In genomic region chrX:39848243-39848642, GRCh38 we compare ENCODE assay signal across 21 cellular contexts.
DNase-seq lines count a peak whose midpoint lies in the region; ATAC-seq, FAIRE-seq and TF ChIP-seq lines count a peak whose summit lies in the region.
"Had no signal": no experiment of that assay in that cellular context is flagged by ENCODE, and none has a peak within 500 bp of the region (broad histone marks: within the 10 kb centered on the region; RNA-seq: fewer than 3 reads in every experiment).

No MANE protein-coding gene starts in this region.

- H4K20me1 ChIP-seq in IMR-90 (ENCODE audit: insufficient read depth, low read length) (no peaks in the 10 kb centered on the region), astrocyte (ENCODE audit: insufficient read depth, low read length) (no peaks in the 10 kb centered on the region)

- peaks cover 10% of the 10 kb centered on the region for H3K27me3 Mint-ChIP-seq in astrocyte (ENCODE audit: low read depth, unreplicated experiment)
- H3K27me3 Mint-ChIP-seq: activated naive CD8-positive, alpha-beta T cell treated with anti-CD3 and anti-CD28 coated beads, Interleukin-2, amount 50 U/mL, for 24 hours had no signal

- no peak overlapping the region for H3K4me3 Mint-ChIP-seq in astrocyte (ENCODE audit: unreplicated experiment)
- H3K4me3 Mint-ChIP-seq: activated naive CD8-positive, alpha-beta T cell treated with anti-CD3 and anti-CD28 coated beads, Interleukin-2, amount 50 U/mL, for 24 hours; T-helper 2 cell treated with Interferon-gamma antibody and Interleukin-4, amounts not matched to agents 5 μg/mL and 100 μg/mL, for 36 hours had no signal

- dilution Hi-C loops in IMR-90 (cut with HindIII; ENCODE audit: low sequenced_read_pairs, unreplicated experiment), result no loop called here

- no peak for FAIRE-seq in astrocyte (lab: Jason Lieb, UNC)
- FAIRE-seq: GM18507 had no signal

- H4K5ac ChIP-seq in IMR-90 (ENCODE audit: low read depth, low read length), result no peak overlapping the region

- H3K79me1 ChIP-seq in IMR-90 (ENCODE audit: low read depth in 1 of 2, low read length in 2 of 2), result no peaks in the 10 kb centered on the region

- H2BK5ac ChIP-seq in IMR-90 (ENCODE audit: low read depth, low read length, poor library complexity, severe bottlenecking), result no peak overlapping the region

- H3K18ac ChIP-seq in IMR-90 (ENCODE audit: low read depth, low read length), result peak overlapping the region; percentile 47; the same call in 1 of the 2 replicates

- no peaks in the 10 kb centered on the region for H3K36me3 Mint-ChIP-seq in astrocyte (ENCODE audit: low read depth, unreplicated experiment)

- no peak overlapping the region for H3K56ac ChIP-seq in IMR-90 (ENCODE audit: extremely low read depth, insufficient read depth, low read length)

- no peak for TF ChIP-seq POLR2A in IMR-90 (IDR thresholded peaks at IDR 0.05; ENCODE audit: low read depth, low read length)
- no peak for TF ChIP-seq POLR2A in gastroesophageal sphincter (IDR thresholded peaks at IDR 0.05)

- H3K27ac Mint-ChIP-seq in astrocyte (ENCODE audit: unreplicated experiment), result no peak overlapping the region
- H3K27ac Mint-ChIP-seq: activated naive CD8-positive, alpha-beta T cell treated with anti-CD3 and anti-CD28 coated beads, Interleukin-2, amount 50 U/mL, for 24 hours; activated T-helper 2 cell treated with anti-CD3 and anti-CD28 coated beads, Interferon-gamma antibody, Interleukin-2, Interleukin-4, amounts not matched to agents 10 μg/mL and 5 μg/mL and 100 μg/mL, durations not matched to agents 14 hours and 24 hours and 36 hours; T-helper 2 cell treated with Interferon-gamma antibody and Interleukin-4, amounts not matched to agents 5 μg/mL and 100 μg/mL, for 36 hours had no signal

- H2BK20ac ChIP-seq in IMR-90 (ENCODE audit: low read depth, low read length), result no peak overlapping the region

- POLR2A ChIA-PET in IMR-90 (lab: Charles Lee; ENCODE audit: unreplicated experiment), result interaction anchor here (0.5 kb wide), 1 partner anchor 240 kb away, joined by 4 read pairs; no protein-coding TSS in a partner anchor

- no peak overlapping the region for H3K27ac ChIP-seq in IMR-90 (ENCODE audit: insufficient read depth, low read length)
- no peak overlapping the region for H3K27ac ChIP-seq in astrocyte (ENCODE audit: low read depth, low read length)
- peak overlapping the region in 2 of 4 donors; percentile 35 to 43 for H3K27ac ChIP-seq in gastroesophageal sphincter
- H3K27ac ChIP-seq: dorsolateral prefrontal cortex, neutrophil had no signal

- H3K9me3 Mint-ChIP-seq in astrocyte (ENCODE audit: unreplicated experiment), result no peaks in the 10 kb centered on the region
- H3K9me3 Mint-ChIP-seq: activated naive CD8-positive, alpha-beta T cell treated with anti-CD3 and anti-CD28 coated beads, Interleukin-2, amount 50 U/mL, for 24 hours; activated T-helper 2 cell treated with anti-CD3 and anti-CD28 coated beads, Interferon-gamma antibody, Interleukin-2, Interleukin-4, amounts not matched to agents 10 μg/mL and 5 μg/mL and 100 μg/mL, durations not matched to agents 14 hours and 24 hours and 36 hours; T-helper 2 cell treated with Interferon-gamma antibody and Interleukin-4, amounts not matched to agents 5 μg/mL and 100 μg/mL, for 36 hours had no signal

- DNase-seq in IMR-90 (peak; percentile 56), astrocyte (ENCODE audit: low read depth) (peak; percentile 79), omental fat pad (ENCODE audit: low spot score) (no peak), globus pallidus (ENCODE audit: low spot score) (no peak), NCI-H2227 treated with DMSO at 0.1 percent for 48 hours (lab: John Stamatoyannopoulos, UW) (no peak)
- DNase-seq: activated naive CD8-positive, alpha-beta T cell treated with anti-CD3 and anti-CD28 coated beads, Interleukin-2, amount 50 U/mL, for 24 hours; dorsolateral prefrontal cortex; erythroblast; KBM-7; NCI-H1092 treated with DMSO at 0.1 percent for 48 hours; NCI-H2107 had no signal

- H3K4me2 ChIP-seq in IMR-90 (ENCODE audit: low read depth, low read length) (no peak overlapping the region), astrocyte (ENCODE audit: low read length) (no peak overlapping the region)

- no peak for TF ChIP-seq RAD21 in IMR-90 (IDR thresholded peaks at IDR 0.05; ENCODE audit: low read length)

- H3K23ac ChIP-seq in IMR-90 (ENCODE audit: low read depth, low read length), result no peak overlapping the region

- H3K36me3 ChIP-seq in IMR-90 (ENCODE audit: control insufficient read depth, insufficient read depth, low read length) (no peaks in the 10 kb centered on the region), astrocyte (ENCODE audit: insufficient read depth, low read length) (no peaks in the 10 kb centered on the region), gastroesophageal sphincter (no peaks in the 10 kb centered on the region)
- H3K36me3 ChIP-seq: cardiac muscle cell, HAP-1, neutrophil had no signal

- H4K8ac ChIP-seq in IMR-90 (ENCODE audit: low read depth in 2 of 2, low read length in 2 of 2), result peak overlapping the region in 1 of 2 experiments; percentile 42; a peak in 1 of 4 replicates

- peaks cover 3% of the 10 kb centered on the region; the same call in 1 of the 2 replicates for H3K9me1 ChIP-seq in IMR-90 (ENCODE audit: insufficient read depth, low read length)

- H3K4me1 ChIP-seq in IMR-90 (ENCODE audit: control insufficient read depth, insufficient read depth, low read length) (peaks cover 6% of the 10 kb centered on the region), astrocyte (ENCODE audit: insufficient read depth, low read length) (no peaks in the 10 kb centered on the region), gastroesophageal sphincter (no peaks in the 10 kb centered on the region)

- peak; percentile 45 for TF ChIP-seq EP300 in gastroesophageal sphincter (IDR thresholded peaks at IDR 0.05)

- H3K9ac ChIP-seq in IMR-90 (ENCODE audit: low read depth, low read length) (no peak overlapping the region), astrocyte (ENCODE audit: low read length) (no peak overlapping the region)

- peak overlapping the region; percentile 56; the same call in 1 of the 2 replicates for H3K4ac ChIP-seq in IMR-90 (ENCODE audit: low read depth, low read length)

- H3K9me3 ChIP-seq in IMR-90 (ENCODE audit: control insufficient read depth, insufficient read depth, low read length) (no peaks in the 10 kb centered on the region), astrocyte (ENCODE audit: insufficient read depth, low read depth, low read length) (no peaks in the 10 kb centered on the region), gastroesophageal sphincter (no peaks in the 10 kb centered on the region)
- H3K9me3 ChIP-seq: HAP-1, neutrophil had no signal

- H3K14ac ChIP-seq in IMR-90 (replicated peaks; ENCODE audit: low read depth, low read length), result no peak overlapping the region

- in situ Hi-C loops in IMR-90 (cut with MboI; ENCODE audit: low sequenced_read_pairs), result no loop called here

- CTCF ChIA-PET in IMR-90 (lab: Yijun Ruan, JAX), result no interaction called here

- no CpG with 5 or more reads among the region's 5 CpGs for WGBS in IMR-90 (ENCODE audit: extremely low coverage in 2 of 2, insufficient read length in 1 of 2), 2 experiments
- WGBS in gastroesophageal sphincter (ENCODE audit: low coverage in 1 of 2), 2 donors, result 20 to 22% methylated on average over 4 of the region's 5 CpGs

- no peak overlapping the region for H4K91ac ChIP-seq in IMR-90 (ENCODE audit: insufficient read depth, low read depth, low read length)

- H2AFZ ChIP-seq in IMR-90 (replicated peaks; ENCODE audit: low read length, poor library complexity) (no peak overlapping the region), astrocyte (ENCODE audit: low read depth, low read length) (no peak overlapping the region)

- no peak for TF ChIP-seq CTCF in IMR-90 (conservative IDR thresholded peaks at IDR 0.05; ENCODE audit: low read depth, low read length)
- TF ChIP-seq CTCF in astrocyte (IDR thresholded peaks at IDR 0.05; ENCODE audit: insufficient read depth, low read depth, low read length), result no peak
- no peak for TF ChIP-seq CTCF in gastroesophageal sphincter (IDR thresholded peaks at IDR 0.05)
- TF ChIP-seq CTCF in omental fat pad (IDR thresholded peaks at IDR 0.05), result no peak

- peak overlapping the region; percentile 58; the same call in 1 of the 3 replicates for H2BK15ac ChIP-seq in IMR-90 (ENCODE audit: low read depth, low read length)

- H3K79me2 ChIP-seq in astrocyte (ENCODE audit: insufficient read depth, low read length), result no peaks in the 10 kb centered on the region

- peaks cover 6% of the 10 kb centered on the region for H3K4me1 Mint-ChIP-seq in astrocyte (ENCODE audit: low read depth, unreplicated experiment)

- H2BK120ac ChIP-seq in IMR-90 (ENCODE audit: low read depth, low read length), result no peak overlapping the region

- peaks cover 21% of the 10 kb centered on the region for H3K27me3 ChIP-seq in IMR-90 (ENCODE audit: control insufficient read depth, insufficient read depth, low read length)
- H3K27me3 ChIP-seq in astrocyte (ENCODE audit: insufficient read depth, low read length), result no peaks in the 10 kb centered on the region
- no peaks in the 10 kb centered on the region for H3K27me3 ChIP-seq in gastroesophageal sphincter
- H3K27me3 ChIP-seq: cardiac muscle cell, neutrophil had no signal

- no peak overlapping the region for H2AK5ac ChIP-seq in IMR-90 (ENCODE audit: low read depth, low read length)

- ATAC-seq in IMR-90 (ENCODE audit: low read depth) (no peak), gastroesophageal sphincter (peak; percentile 80), omental fat pad (ENCODE audit: low FRiP score) (peak; percentile 54), HG02759 (IDR thresholded peaks at IDR 0.05; ENCODE audit: unreplicated experiment) (no peak), GM18870 (IDR thresholded peaks at IDR 0.05; ENCODE audit: unreplicated experiment) (no peak)
- ATAC-seq: activated CD4-positive, CD25-positive, alpha-beta regulatory T cell treated with anti-CD3 and anti-CD28 coated beads, Interleukin-2, amount 50 U/mL, for 24 hours; activated naive CD8-positive, alpha-beta T cell treated with anti-CD3 and anti-CD28 coated beads, Interleukin-2, amount 50 U/mL, for 24 hours had no signal

- H2AK9ac ChIP-seq in IMR-90 (replicated peaks; ENCODE audit: low read depth, low read length, poor library complexity), result no peak overlapping the region

- H3K4me3 ChIP-seq in IMR-90 (ENCODE audit: insufficient read depth, low read depth, low read length) (no peak overlapping the region), astrocyte (ENCODE audit: insufficient read depth, low read depth, low read length) (no peak overlapping the region), gastroesophageal sphincter (no peak overlapping the region)
- H3K4me3 ChIP-seq: cardiac muscle cell, dorsolateral prefrontal cortex, HAP-1 had no signal

- no TSS peak for BruUV-seq in IMR-90 (replicated peaks; lab: Mats Ljungman, UMichigan)

- intact Hi-C loops in IMR-90 (cut with micrococcal nuclease), result no loop called here

TF ChIP-seq in IMR-90, 13 proteins besides CTCF, POLR2A, EP300 and RAD21:
- TF ChIP-seq NFE2L2 (IDR thresholded peaks at IDR 0.05; ENCODE audit: low read depth, low read length) (no peak), RCOR1 (IDR thresholded peaks at IDR 0.05; ENCODE audit: insufficient replicate concordance, low read length) (no peak)

Comparison
In these comparisons a context has a peak if more than half of its experiments do, and no peak if none do; other contexts are left out.
1. ATAC-seq: peak in gastroesophageal sphincter (single experiment) and omental fat pad (single experiment); none in IMR-90 (single experiment), HG02759 (single experiment) and GM18870 (single experiment).
2. DNase-seq: peak in IMR-90 (single experiment) and astrocyte (single experiment); none in omental fat pad (single experiment), globus pallidus (single experiment) and NCI-H2227 treated with DMSO at 0.1 percent for 48 hours (single experiment).